ENCODE assay signal across 20 cellular contexts in genomic region chr6:45522486-45522885, GRCh38.
DNase-seq lines count a peak whose midpoint lies in the region; ATAC-seq, FAIRE-seq and TF ChIP-seq lines count a peak whose summit lies in the region.
"Had no signal": no experiment of that assay in that cellular context is flagged by ENCODE, and none has a peak within 500 bp of the region (broad histone marks: within the 10 kb centered on the region; RNA-seq: fewer than 3 reads in every experiment).

No MANE protein-coding gene starts in this region.

- H3K36me3 ChIP-seq in hepatocyte (replicated peaks; ENCODE audit: insufficient read depth, low read depth): no peaks in the 10 kb centered on the region
- no peaks in the 10 kb centered on the region for H3K36me3 ChIP-seq in neural progenitor cell
- H3K36me3 ChIP-seq in vagina: no peaks in the 10 kb centered on the region
- H3K36me3 ChIP-seq: MG63 had no signal

- WGBS in hepatocyte (ENCODE audit: low lambda C conversion rate, missing lambda C conversion rate): 61% methylated on average over 4 of the region's 4 CpGs

- no peak overlapping the region for H3K27ac ChIP-seq in hepatocyte
- no peak overlapping the region for H3K27ac ChIP-seq in neural progenitor cell
- H3K27ac ChIP-seq in vagina: no peak overlapping the region

- no peak overlapping the region for H3K4me3 ChIP-seq in hepatocyte
- no peak overlapping the region for H3K4me3 ChIP-seq in neural progenitor cell
- H3K4me3 ChIP-seq in vagina: no peak overlapping the region
- H3K4me3 ChIP-seq: MG63 had no signal

- no peaks in the 10 kb centered on the region for H3F3A ChIP-seq in neural progenitor cell (ENCODE audit: low read depth)

- H3K27ac Mint-ChIP-seq in T-helper 17 cell (peak overlapping the region; percentile 37), neural progenitor cell (no peak overlapping the region), natural killer cell (no peak overlapping the region)
- H3K27ac Mint-ChIP-seq: B cell, HFFc6 had no signal

- H3K27me3 Mint-ChIP-seq in T-helper 17 cell (no peaks in the 10 kb centered on the region), neural progenitor cell (ENCODE audit: insufficient read depth, low read depth) (peaks cover 6% of the 10 kb centered on the region), natural killer cell (ENCODE audit: low read depth in 2 of 2) (no peaks in the 10 kb centered on the region)
- H3K27me3 Mint-ChIP-seq: B cell had no signal

- H2AFZ ChIP-seq in hepatocyte (no peak overlapping the region), neural progenitor cell (replicated peaks) (no peak overlapping the region)

- H3K9me3 Mint-ChIP-seq in neural progenitor cell (no peaks in the 10 kb centered on the region), natural killer cell (no peaks in the 10 kb centered on the region)
- H3K9me3 Mint-ChIP-seq: H9, HFFc6 had no signal

- peak; percentile 36 for DNase-seq in D721Med (ENCODE audit: insufficient read length, low spot score)
- no peak for DNase-seq in T-helper 17 cell
- peak; percentile 11 for DNase-seq in hepatocyte (ENCODE audit: low spot score)
- peak; percentile 45 for DNase-seq in neural progenitor cell (ENCODE audit: low spot score)
- no peak for DNase-seq in natural killer cell
- no peak for DNase-seq in vagina (ENCODE audit: extremely low spot score in 2 of 2)
- no peak for DNase-seq in OCI-M1 (lab: John Stamatoyannopoulos, UW)
- DNase-seq: DMS79; H9; HFFc6; Kasumi-1; MG63; NCI-H1436; NCI-H187 treated with DMSO at 0.1 percent for 48 hours; NK-92 treated with Interleukin-12 subunit alpha and Interleukin-12 subunit beta, amount 100 ng/mL, for 24 hours; SIG-M5 had no signal

- no peak for TF ChIP-seq POLR2A in vagina (IDR thresholded peaks at IDR 0.05)

- H3K79me2 ChIP-seq in hepatocyte (no peaks in the 10 kb centered on the region), neural progenitor cell (ENCODE audit: low read depth) (no peaks in the 10 kb centered on the region)

- H3K9me3 ChIP-seq in T-helper 17 cell (ENCODE audit: control insufficient read depth, low read length, poor library complexity, severe bottlenecking) (no peaks in the 10 kb centered on the region), hepatocyte (ENCODE audit: low read depth) (no peaks in the 10 kb centered on the region), neural progenitor cell (ENCODE audit: low read depth) (no peaks in the 10 kb centered on the region), vagina (no peaks in the 10 kb centered on the region)
- H3K9me3 ChIP-seq: MG63 had no signal

- H3K9ac ChIP-seq in neural progenitor cell: no peak overlapping the region

- ATAC-seq in T-helper 17 cell (no peak), natural killer cell (no peak)
- ATAC-seq: Panc1, SK-N-SH treated with all-trans-retinoic acid at 6 μM for 48 hours had no signal

- peaks cover 5% of the 10 kb centered on the region for H3K36me3 Mint-ChIP-seq in T-helper 17 cell (ENCODE audit: low read depth)
- H3K36me3 Mint-ChIP-seq in neural progenitor cell: no peaks in the 10 kb centered on the region
- H3K36me3 Mint-ChIP-seq in natural killer cell: no peaks in the 10 kb centered on the region

- FAIRE-seq in D721Med (lab: Jason Lieb, UNC): peak; percentile 21
- FAIRE-seq: A204.1 had no signal

- H3K4me3 Mint-ChIP-seq in T-helper 17 cell (no peak overlapping the region), neural progenitor cell (no peak overlapping the region), natural killer cell (no peak overlapping the region)
- H3K4me3 Mint-ChIP-seq: B cell, H9, HFFc6 had no signal

- no peaks in the 10 kb centered on the region for H3K4me1 ChIP-seq in hepatocyte (ENCODE audit: insufficient read depth)
- peaks cover 5% of the 10 kb centered on the region for H3K4me1 ChIP-seq in neural progenitor cell
- no peaks in the 10 kb centered on the region for H3K4me1 ChIP-seq in vagina

- peaks cover 30% of the 10 kb centered on the region for H3K4me1 Mint-ChIP-seq in T-helper 17 cell
- peaks cover 6% of the 10 kb centered on the region for H3K4me1 Mint-ChIP-seq in neural progenitor cell
- peaks cover 0 to 4% of the 10 kb centered on the region in 2 donors for H3K4me1 Mint-ChIP-seq in natural killer cell

- TF ChIP-seq CTCF in D721Med (IDR thresholded peaks at IDR 0.05; ENCODE audit: insufficient read depth, missing control alignments) (no peak), hepatocyte (IDR thresholded peaks at IDR 0.05; ENCODE audit: poor library complexity) (no peak), neural progenitor cell (IDR thresholded peaks at IDR 0.05) (no peak), natural killer cell (IDR thresholded peaks at IDR 0.05) (no peak), vagina (IDR thresholded peaks at IDR 0.05) (no peak)

- no peak overlapping the region for H3K4me2 ChIP-seq in hepatocyte
- no peak overlapping the region for H3K4me2 ChIP-seq in neural progenitor cell

- H3K27me3 ChIP-seq in hepatocyte: no peaks in the 10 kb centered on the region
- no peaks in the 10 kb centered on the region for H3K27me3 ChIP-seq in neural progenitor cell
- no peaks in the 10 kb centered on the region for H3K27me3 ChIP-seq in vagina
- H3K27me3 ChIP-seq: MG63 had no signal

- intact Hi-C loops in natural killer cell (cut with micrococcal nuclease): no loop called here
- intact Hi-C loops in vagina (cut with DNase I): no loop called here

- no peaks in the 10 kb centered on the region for H4K20me1 ChIP-seq in hepatocyte (ENCODE audit: insufficient read depth, poor library complexity, severe bottlenecking)
- no peaks in the 10 kb centered on the region for H4K20me1 ChIP-seq in neural progenitor cell (ENCODE audit: low read depth)

- H3K9me2 ChIP-seq in hepatocyte (replicated peaks; ENCODE audit: insufficient read depth): no peaks in the 10 kb centered on the region

Comparison
In these comparisons a context has a peak if more than half of its experiments do, and no peak if none do; other contexts are left out.
1. DNase-seq: peak in D721Med (single experiment), hepatocyte (single experiment) and neural progenitor cell (single experiment); none in T-helper 17 cell (0 of 3), natural killer cell (single experiment), vagina (0 of 2) and OCI-M1 (single experiment).